18 cellular contexts compared by ENCODE assay signal in genomic region chr11:110801328-110801727, GRCh38.
"Had no signal": no experiment of that assay in that cellular context is flagged by ENCODE, and none has a peak within 500 bp of the region (broad histone marks: within the 10 kb centered on the region; RNA-seq: fewer than 3 reads in every experiment).

No MANE protein-coding gene starts in this region.

- H3K79me2 ChIP-seq: hepatocyte had no signal

- H3K27me3 ChIP-seq: hepatocyte, spleen had no signal

- H3K36me3 ChIP-seq: left ventricle myocardium inferior, spleen, thoracic aorta, WERI-Rb-1 had no signal

- H3K4me3 ChIP-seq: hepatocyte, left ventricle myocardium inferior, spleen, thoracic aorta had no signal

- DNase-seq: activated CD4-positive, CD25-positive, alpha-beta regulatory T cell treated with anti-CD3 and anti-CD28 coated beads, Interleukin-2, amount 50 U/mL, for 72 hours; activated gamma-delta T cell treated with Interleukin-2 at 50 U/mL for 16 hours; activated T-cell treated with anti-CD3 and anti-CD28 coated beads, Interleukin-2, amount 50 U/mL, for 1 hour; effector memory CD4-positive, alpha-beta T cell; foreskin melanocyte; glutamatergic neuron; immature natural killer cell; left ventricle myocardium inferior; midbrain; natural killer cell; spleen; stimulated activated CD4-positive, alpha-beta T cell treated with anti-CD3 and anti-CD28 coated beads, Interleukin-4, amount 100 ng/mL, for 24 hours; stimulated activated naive CD4-positive, alpha-beta T cell treated with Interleukin-2 at 50 U/mL for 16 hours; T1000; WERI-Rb-1 had no signal

- H2AFZ ChIP-seq: hepatocyte had no signal

- H3K4me2 ChIP-seq: hepatocyte had no signal

- ATAC-seq: esophagus mucosa, natural killer cell had no signal

- H3K4me1 ChIP-seq: left ventricle myocardium inferior had no signal

- H3K27ac ChIP-seq: hepatocyte, left ventricle myocardium inferior, spleen, thoracic aorta, WERI-Rb-1 had no signal

- H3K9me3 ChIP-seq: left ventricle myocardium inferior, spleen, thoracic aorta had no signal
